ENCODE assay signal across 1 cellular context in genomic region chr14:20818861-20819260, GRCh38.
TF ChIP-seq lines count a peak whose summit lies in the region.

No MANE protein-coding gene starts in this region.

TF ChIP-seq in K562, 482 proteins besides CTCF, POLR2A, EP300 and RAD21:
- no peak for TF ChIP-seq PCBP1 (IDR thresholded peaks at IDR 0.05; ENCODE audit: low read depth, low read length, poor library complexity, severe bottlenecking)
- no peak for TF ChIP-seq ZKSCAN3 (CRISPR knock-in tag; IDR thresholded peaks at IDR 0.05)
- TF ChIP-seq BHLHE40 (IDR thresholded peaks at IDR 0.05; ENCODE audit: low read length), result no peak
- TF ChIP-seq MIER1 (IDR thresholded peaks at IDR 0.05; ENCODE audit: low read depth), result no peak
- no peak for TF ChIP-seq SIN3B (IDR thresholded peaks at IDR 0.05; ENCODE audit: low read depth)
- TF ChIP-seq ZNF408 (CRISPR knock-in tag; IDR thresholded peaks at IDR 0.05; ENCODE audit: low read depth), result no peak
- TF ChIP-seq BRD4 (IDR thresholded peaks at IDR 0.05), result no peak
- TF ChIP-seq ZNF146 (CRISPR knock-in tag; IDR thresholded peaks at IDR 0.05; ENCODE audit: unreplicated experiment), result no peak
- TF ChIP-seq PURB (CRISPR knock-in tag; IDR thresholded peaks at IDR 0.05; ENCODE audit: low read depth), result no peak
- TF ChIP-seq CEBPB (tag; IDR thresholded peaks at IDR 0.05), result no peak
TF ChIP-seq in K562: peak in this region for 0.
